In genomic region chr10:9311702-9312499, GRCh38 we compare ENCODE assay signal across 12 cellular contexts.
A peak's percentile ranks its signal among the peaks of the same experiment; 100 is the strongest.
DNase-seq lines count a peak whose midpoint lies in the region; ATAC-seq and TF ChIP-seq lines count a peak whose summit lies in the region.
"Had no signal": no experiment of that assay in that cellular context is flagged by ENCODE, and none has a peak within 500 bp of the region (broad histone marks: within the 10 kb centered on the region; RNA-seq: fewer than 3 reads in every experiment).

No MANE protein-coding gene starts in this region.

- ATAC-seq in GM18868 (IDR thresholded peaks at IDR 0.05; ENCODE audit: unreplicated experiment) (no peak), HG02938 (IDR thresholded peaks at IDR 0.05; ENCODE audit: unreplicated experiment) (no peak)
- ATAC-seq: activated T-helper 17 cell treated with anti-CD3 and anti-CD28 coated beads, Interleukin-2, amount 50 U/mL, for 72 hours had no signal

- TF ChIP-seq CTCF in MM.1S (IDR thresholded peaks at IDR 0.05; ENCODE audit: low read length) = peak; percentile 18; the same call in 1 of the 2 replicates
- TF ChIP-seq CTCF in neural crest cell (conservative IDR thresholded peaks at IDR 0.05) = peak; percentile 55

- no peak overlapping the region for H3K9ac ChIP-seq in MM.1S (ENCODE audit: low read length)

- H3K36me3 ChIP-seq in MM.1S (replicated peaks; ENCODE audit: insufficient read depth, low read length) = no peaks in the 10 kb centered on the region
- H3K36me3 ChIP-seq: esophagus squamous epithelium had no signal

- H3K4me3 Mint-ChIP-seq in neural crest cell = no peak overlapping the region
- H3K4me3 Mint-ChIP-seq: activated T-helper 17 cell treated with anti-CD3 and anti-CD28 coated beads, Interleukin-2, amount 50 U/mL, for 72 hours had no signal

- H3K36me3 Mint-ChIP-seq in neural crest cell (ENCODE audit: low read depth) = no peaks in the 10 kb centered on the region

- no peak overlapping the region for H3K4me3 ChIP-seq in MM.1S (ENCODE audit: low read length)
- H3K4me3 ChIP-seq: esophagus squamous epithelium had no signal

- H3K4me1 Mint-ChIP-seq in neural crest cell = no peaks in the 10 kb centered on the region
- H3K4me1 Mint-ChIP-seq: activated T-helper 17 cell treated with anti-CD3 and anti-CD28 coated beads, Interleukin-2, amount 50 U/mL, for 72 hours had no signal

- no peaks in the 10 kb centered on the region for H3K4me1 ChIP-seq in MM.1S (ENCODE audit: low read length)
- H3K4me1 ChIP-seq: esophagus squamous epithelium had no signal

- H3K9me2 ChIP-seq in MM.1S (replicated peaks; ENCODE audit: insufficient read depth, low read length) = no peaks in the 10 kb centered on the region

- H2AFZ ChIP-seq in MM.1S (ENCODE audit: low read length) = no peak overlapping the region

- no peaks in the 10 kb centered on the region for H3K79me2 ChIP-seq in MM.1S (ENCODE audit: low read length)

- H3K9me3 Mint-ChIP-seq in neural crest cell = no peaks in the 10 kb centered on the region
- H3K9me3 Mint-ChIP-seq: activated T-helper 17 cell treated with anti-CD3 and anti-CD28 coated beads, Interleukin-2, amount 50 U/mL, for 72 hours had no signal

- no peaks in the 10 kb centered on the region for H3K27me3 ChIP-seq in MM.1S (replicated peaks; ENCODE audit: insufficient read depth, low read length)

- H3K9me3 ChIP-seq in MM.1S (replicated peaks; ENCODE audit: insufficient read depth, low read length) = no peaks in the 10 kb centered on the region
- H3K9me3 ChIP-seq: esophagus squamous epithelium had no signal

- no peaks in the 10 kb centered on the region for H3F3A ChIP-seq in MM.1S (ENCODE audit: insufficient read depth, low read length)

- H3K27ac ChIP-seq in MM.1S (ENCODE audit: low read length) (no peak overlapping the region), caudate nucleus (ENCODE audit: low read depth, low read length) (no peak overlapping the region)
- H3K27ac ChIP-seq: esophagus squamous epithelium had no signal

- H3K4me2 ChIP-seq in MM.1S (ENCODE audit: low read depth, low read length) = no peak overlapping the region

- no peak overlapping the region for H3K27ac Mint-ChIP-seq in neural crest cell (ENCODE audit: unreplicated experiment)
- H3K27ac Mint-ChIP-seq: activated T-helper 17 cell treated with anti-CD3 and anti-CD28 coated beads, Interleukin-2, amount 50 U/mL, for 72 hours had no signal

- H4K20me1 ChIP-seq in MM.1S (ENCODE audit: insufficient read depth, low read length) = no peaks in the 10 kb centered on the region

- peaks cover 14% of the 10 kb centered on the region for H3K27me3 Mint-ChIP-seq in neural crest cell (ENCODE audit: low read depth)

- DNase-seq in ELF-1 (ENCODE audit: low read depth, low spot score) (peak; percentile 2), MM.1S (no peak), dermis blood vessel endothelial cell (peak; percentile 6), neural crest cell (ENCODE audit: low read depth, low spot score) (no peak), caudate nucleus (lab: John Stamatoyannopoulos, UW) (no peak)
- DNase-seq: activated CD4-positive, alpha-beta T cell treated with anti-CD3 and anti-CD28 coated beads, Interleukin-2, amount 50 U/mL, for 48 hours; central memory CD4-positive, alpha-beta T cell; esophagus squamous epithelium; NCI-H345 had no signal

Comparison
In these comparisons a context has a peak if more than half of its experiments do, and no peak if none do; other contexts are left out.
1. DNase-seq: peak in ELF-1 (single experiment) and dermis blood vessel endothelial cell (single experiment); none in MM.1S (single experiment), neural crest cell (single experiment) and caudate nucleus (0 of 61).